In the genomic region with DNA sequence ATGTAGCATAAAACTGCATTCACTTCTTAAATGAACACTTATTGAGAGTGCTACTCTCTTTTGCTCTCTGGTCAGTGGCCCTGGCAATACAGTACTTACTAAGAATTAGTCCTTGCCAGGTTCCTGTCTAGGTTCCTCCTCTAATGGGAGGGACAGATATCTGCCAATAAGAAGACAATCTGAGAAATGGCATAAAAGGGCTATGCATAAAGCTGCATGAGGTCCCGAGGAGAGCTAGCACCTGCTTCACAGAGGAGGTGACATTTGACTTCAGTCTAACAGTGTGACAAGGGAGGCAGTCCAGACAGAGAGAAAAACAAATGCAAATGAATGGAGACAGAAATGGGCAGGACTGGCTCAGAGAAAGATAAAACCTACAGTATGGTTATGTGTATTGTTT, we compare ENCODE assay signal across 21 cellular contexts.
"Had no signal": no experiment of that assay in that cellular context is flagged by ENCODE, and none has a peak within 500 bp of the region (broad histone marks: within the 10 kb centered on the region; RNA-seq: fewer than 3 reads in every experiment).

No MANE protein-coding gene starts in this region.

- H3K79me2 ChIP-seq: parathyroid adenoma had no signal

- H3K9ac ChIP-seq: parathyroid adenoma had no signal

- FAIRE-seq: keratinocyte, small intestine had no signal

- H3K27ac ChIP-seq: brain microvascular endothelial cell, colonic mucosa, parathyroid adenoma, right lobe of liver, testis, upper lobe of left lung had no signal

- DNase-seq: activated CD4-positive, alpha-beta T cell treated with anti-CD3 and anti-CD28 coated beads for 48 hours; activated CD4-positive, CD25-positive, alpha-beta regulatory T cell; activated CD8-positive, alpha-beta T cell treated with anti-CD3 and anti-CD28 coated beads, Interleukin-2, amount 10 ng/mL, durations not matched to agents 7 days and 5 days; activated effector memory CD4-positive, alpha-beta T cell treated with Interleukin-2 at 50 U/mL for 16 hours; activated naive CD4-positive, alpha-beta T cell treated with anti-CD3 and anti-CD28 coated beads, Interleukin-2, amount 10 ng/mL, durations not matched to agents 7 days and 5 days; activated naive CD8-positive, alpha-beta T cell treated with anti-CD3 and anti-CD28 coated beads, Interleukin-2, amount 50 U/mL, for 24 hours; activated T-cell treated with anti-CD3 and anti-CD28 coated beads, Interleukin-2, amount 50 U/mL, for 48 hours; anterior cingulate cortex; colonic mucosa; hypothalamus; right lobe of liver; small intestine; stimulated activated CD4-positive, alpha-beta T cell treated with anti-CD3 and anti-CD28 coated beads, Interleukin-4, amount 100 ng/mL, for 1 hour; stimulated activated naive CD8-positive, alpha-beta T cell treated with anti-CD3 and anti-CD28 coated beads, Interleukin-15, amount 100 ng/mL, for 72 hours; testis; upper lobe of left lung had no signal

- H3K4me1 ChIP-seq: colonic mucosa, parathyroid adenoma, right lobe of liver, testis, upper lobe of left lung had no signal

- H3K27me3 ChIP-seq: brain microvascular endothelial cell, colonic mucosa, right lobe of liver, testis, upper lobe of left lung had no signal

- H2AFZ ChIP-seq: parathyroid adenoma had no signal

- H3K9me3 ChIP-seq: colonic mucosa, right lobe of liver, testis, upper lobe of left lung had no signal

- ATAC-seq: activated CD8-positive, alpha-beta T cell treated with anti-CD3 and anti-CD28 coated beads, Interleukin-2, amount 10 ng/mL, durations not matched to agents 7 days and 5 days; activated naive CD8-positive, alpha-beta T cell treated with anti-CD3 and anti-CD28 coated beads, Interleukin-2, amount 50 U/mL, for 24 hours; natural killer cell treated with Interleukin-12 subunit alpha and Interleukin-12 subunit beta and Interleukin-15 and Interleukin-18, amount 100 ng/mL, for 72 hours; stimulated activated naive CD8-positive, alpha-beta T cell treated with anti-CD3 and anti-CD28 coated beads, Interleukin-15, amount 100 ng/mL, for 72 hours had no signal

- H3K36me3 ChIP-seq: brain microvascular endothelial cell, colonic mucosa, right lobe of liver, upper lobe of left lung had no signal

- H3K4me3 ChIP-seq: colonic mucosa, lung, right lobe of liver, testis, upper lobe of left lung had no signal
